In the genomic region with DNA sequence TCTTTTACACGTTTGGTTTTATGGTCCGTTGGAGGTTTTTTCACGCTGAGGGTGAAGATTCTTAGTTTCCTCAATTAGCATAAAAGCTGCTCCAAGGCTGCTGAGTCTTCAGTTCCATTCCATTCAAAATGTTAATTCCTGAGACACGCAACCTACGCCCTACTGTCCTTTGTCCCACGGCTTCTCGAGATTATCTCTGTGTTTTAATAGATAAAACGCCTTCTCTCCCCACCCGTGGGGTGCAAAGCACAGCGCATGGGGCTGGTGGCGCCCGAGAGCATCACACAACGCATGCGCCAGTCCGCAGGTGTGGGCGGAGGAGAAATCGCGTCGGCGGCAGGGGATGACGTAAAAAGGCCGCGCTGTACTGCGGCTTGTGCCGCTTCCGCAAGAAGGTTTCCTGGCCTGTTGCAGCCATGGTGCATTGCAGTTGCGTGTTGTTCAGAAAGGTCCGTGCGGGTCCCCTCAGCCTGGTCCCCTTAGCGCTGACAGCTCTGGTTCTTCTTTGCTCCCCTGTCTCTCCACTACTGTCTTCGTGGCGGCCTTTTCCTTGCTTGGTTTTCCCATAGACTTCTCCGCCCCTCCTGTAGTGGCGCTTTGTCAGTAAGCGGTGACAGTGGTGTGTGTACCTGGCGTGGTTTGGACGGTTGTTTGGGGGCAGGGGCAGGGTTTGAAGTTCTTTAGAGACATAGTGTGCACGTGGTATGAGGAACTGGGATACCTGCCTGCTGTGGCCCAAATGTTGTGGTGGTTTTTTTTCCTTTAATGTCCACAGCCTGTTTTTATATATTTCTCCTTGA, we compare ENCODE assay signal across 1 cellular context.
TF ChIP-seq lines count a peak whose summit lies in the region.

A gene with protein sequence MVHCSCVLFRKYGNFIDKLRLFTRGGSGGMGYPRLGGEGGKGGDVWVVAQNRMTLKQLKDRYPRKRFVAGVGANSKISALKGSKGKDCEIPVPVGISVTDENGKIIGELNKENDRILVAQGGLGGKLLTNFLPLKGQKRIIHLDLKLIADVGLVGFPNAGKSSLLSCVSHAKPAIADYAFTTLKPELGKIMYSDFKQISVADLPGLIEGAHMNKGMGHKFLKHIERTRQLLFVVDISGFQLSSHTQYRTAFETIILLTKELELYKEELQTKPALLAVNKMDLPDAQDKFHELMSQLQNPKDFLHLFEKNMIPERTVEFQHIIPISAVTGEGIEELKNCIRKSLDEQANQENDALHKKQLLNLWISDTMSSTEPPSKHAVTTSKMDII (plus strand): TSS at position 391 of the 800 bp plus-strand sequence. CDS start 26 bp downstream, at position 417.

TF ChIP-seq in K562, 482 proteins besides CTCF, POLR2A, EP300 and RAD21 (continued from another document and continues in another):
- no peak for TF ChIP-seq HDAC3 (IDR thresholded peaks at IDR 0.05; ENCODE audit: borderline replicate concordance, partially characterized antibody)
- TF ChIP-seq, protein P1, sequence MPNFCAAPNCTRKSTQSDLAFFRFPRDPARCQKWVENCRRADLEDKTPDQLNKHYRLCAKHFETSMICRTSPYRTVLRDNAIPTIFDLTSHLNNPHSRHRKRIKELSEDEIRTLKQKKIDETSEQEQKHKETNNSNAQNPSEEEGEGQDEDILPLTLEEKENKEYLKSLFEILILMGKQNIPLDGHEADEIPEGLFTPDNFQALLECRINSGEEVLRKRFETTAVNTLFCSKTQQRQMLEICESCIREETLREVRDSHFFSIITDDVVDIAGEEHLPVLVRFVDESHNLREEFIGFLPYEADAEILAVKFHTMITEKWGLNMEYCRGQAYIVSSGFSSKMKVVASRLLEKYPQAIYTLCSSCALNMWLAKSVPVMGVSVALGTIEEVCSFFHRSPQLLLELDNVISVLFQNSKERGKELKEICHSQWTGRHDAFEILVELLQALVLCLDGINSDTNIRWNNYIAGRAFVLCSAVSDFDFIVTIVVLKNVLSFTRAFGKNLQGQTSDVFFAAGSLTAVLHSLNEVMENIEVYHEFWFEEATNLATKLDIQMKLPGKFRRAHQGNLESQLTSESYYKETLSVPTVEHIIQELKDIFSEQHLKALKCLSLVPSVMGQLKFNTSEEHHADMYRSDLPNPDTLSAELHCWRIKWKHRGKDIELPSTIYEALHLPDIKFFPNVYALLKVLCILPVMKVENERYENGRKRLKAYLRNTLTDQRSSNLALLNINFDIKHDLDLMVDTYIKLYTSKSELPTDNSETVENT (CRISPR knock-in tag; IDR thresholded peaks at IDR 0.05) = peak; percentile 51; the same call in 1 of the 2 replicates
- no peak for TF ChIP-seq NONO (IDR thresholded peaks at IDR 0.05; ENCODE audit: low read depth in 2 of 2, low read length in 1 of 2)
- peak; percentile 28 for TF ChIP-seq TEAD4 (IDR thresholded peaks at IDR 0.05; ENCODE audit: low read length)
- no peak for TF ChIP-seq TEAD4 (CRISPR knock-in tag; IDR thresholded peaks at IDR 0.05; ENCODE audit: borderline replicate concordance)
- TF ChIP-seq HCFC1 (IDR thresholded peaks at IDR 0.05; ENCODE audit: low read depth, low read length) = peak; percentile 87
- TF ChIP-seq NCOA2 (IDR thresholded peaks at IDR 0.05; ENCODE audit: partially characterized antibody in 2 of 2) = no peak
- TF ChIP-seq, protein P2, sequence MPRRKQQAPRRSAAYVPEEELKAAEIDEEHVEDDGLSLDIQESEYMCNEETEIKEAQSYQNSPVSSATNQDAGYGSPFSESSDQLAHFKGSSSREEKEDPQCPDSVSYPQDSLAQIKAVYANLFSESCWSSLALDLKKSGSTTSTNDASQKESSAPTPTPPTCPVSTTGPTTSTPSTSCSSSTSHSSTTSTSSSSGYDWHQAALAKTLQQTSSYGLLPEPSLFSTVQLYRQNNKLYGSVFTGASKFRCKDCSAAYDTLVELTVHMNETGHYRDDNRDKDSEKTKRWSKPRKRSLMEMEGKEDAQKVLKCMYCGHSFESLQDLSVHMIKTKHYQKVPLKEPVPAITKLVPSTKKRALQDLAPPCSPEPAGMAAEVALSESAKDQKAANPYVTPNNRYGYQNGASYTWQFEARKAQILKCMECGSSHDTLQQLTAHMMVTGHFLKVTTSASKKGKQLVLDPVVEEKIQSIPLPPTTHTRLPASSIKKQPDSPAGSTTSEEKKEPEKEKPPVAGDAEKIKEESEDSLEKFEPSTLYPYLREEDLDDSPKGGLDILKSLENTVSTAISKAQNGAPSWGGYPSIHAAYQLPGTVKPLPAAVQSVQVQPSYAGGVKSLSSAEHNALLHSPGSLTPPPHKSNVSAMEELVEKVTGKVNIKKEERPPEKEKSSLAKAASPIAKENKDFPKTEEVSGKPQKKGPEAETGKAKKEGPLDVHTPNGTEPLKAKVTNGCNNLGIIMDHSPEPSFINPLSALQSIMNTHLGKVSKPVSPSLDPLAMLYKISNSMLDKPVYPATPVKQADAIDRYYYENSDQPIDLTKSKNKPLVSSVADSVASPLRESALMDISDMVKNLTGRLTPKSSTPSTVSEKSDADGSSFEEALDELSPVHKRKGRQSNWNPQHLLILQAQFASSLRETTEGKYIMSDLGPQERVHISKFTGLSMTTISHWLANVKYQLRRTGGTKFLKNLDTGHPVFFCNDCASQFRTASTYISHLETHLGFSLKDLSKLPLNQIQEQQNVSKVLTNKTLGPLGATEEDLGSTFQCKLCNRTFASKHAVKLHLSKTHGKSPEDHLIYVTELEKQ (CRISPR knock-in tag; IDR thresholded peaks at IDR 0.05) = no peak
- TF ChIP-seq ELF4 (CRISPR knock-in tag; IDR thresholded peaks at IDR 0.05) = peak; percentile 76; the same call in 1 of the 2 replicates
- peak; percentile 86 to 93 for TF ChIP-seq SIN3A (IDR thresholded peaks at IDR 0.05; ENCODE audit: borderline replicate concordance in 2 of 2, control insufficient read depth in 1 of 2, low read depth in 2 of 2, low read length in 2 of 2)
- no peak for TF ChIP-seq ZKSCAN8 (CRISPR knock-in tag; IDR thresholded peaks at IDR 0.05)
- TF ChIP-seq, protein P3, sequence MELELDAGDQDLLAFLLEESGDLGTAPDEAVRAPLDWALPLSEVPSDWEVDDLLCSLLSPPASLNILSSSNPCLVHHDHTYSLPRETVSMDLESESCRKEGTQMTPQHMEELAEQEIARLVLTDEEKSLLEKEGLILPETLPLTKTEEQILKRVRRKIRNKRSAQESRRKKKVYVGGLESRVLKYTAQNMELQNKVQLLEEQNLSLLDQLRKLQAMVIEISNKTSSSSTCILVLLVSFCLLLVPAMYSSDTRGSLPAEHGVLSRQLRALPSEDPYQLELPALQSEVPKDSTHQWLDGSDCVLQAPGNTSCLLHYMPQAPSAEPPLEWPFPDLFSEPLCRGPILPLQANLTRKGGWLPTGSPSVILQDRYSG (tag; conservative IDR thresholded peaks at IDR 0.05; ENCODE audit: low read depth) = no peak
- peak; percentile 97 to 98 for TF ChIP-seq FOXK2 (conservative IDR thresholded peaks at IDR 0.05 in 1 of 2, IDR thresholded peaks at IDR 0.05 in 1 of 2; ENCODE audit: low read depth in 2 of 2)
- no peak for TF ChIP-seq ZNF212 (CRISPR knock-in tag; IDR thresholded peaks at IDR 0.05)
- TF ChIP-seq CBX3 (IDR thresholded peaks at IDR 0.05; ENCODE audit: borderline replicate concordance in 1 of 2, low read length in 2 of 2) = no peak
- no peak; the same call in 1 of the 2 replicates for TF ChIP-seq ZFPM2 (CRISPR knock-in tag; IDR thresholded peaks at IDR 0.05)
- peak; percentile 98 for TF ChIP-seq NBN (IDR thresholded peaks at IDR 0.05; ENCODE audit: low read depth)
- TF ChIP-seq, protein P4, sequence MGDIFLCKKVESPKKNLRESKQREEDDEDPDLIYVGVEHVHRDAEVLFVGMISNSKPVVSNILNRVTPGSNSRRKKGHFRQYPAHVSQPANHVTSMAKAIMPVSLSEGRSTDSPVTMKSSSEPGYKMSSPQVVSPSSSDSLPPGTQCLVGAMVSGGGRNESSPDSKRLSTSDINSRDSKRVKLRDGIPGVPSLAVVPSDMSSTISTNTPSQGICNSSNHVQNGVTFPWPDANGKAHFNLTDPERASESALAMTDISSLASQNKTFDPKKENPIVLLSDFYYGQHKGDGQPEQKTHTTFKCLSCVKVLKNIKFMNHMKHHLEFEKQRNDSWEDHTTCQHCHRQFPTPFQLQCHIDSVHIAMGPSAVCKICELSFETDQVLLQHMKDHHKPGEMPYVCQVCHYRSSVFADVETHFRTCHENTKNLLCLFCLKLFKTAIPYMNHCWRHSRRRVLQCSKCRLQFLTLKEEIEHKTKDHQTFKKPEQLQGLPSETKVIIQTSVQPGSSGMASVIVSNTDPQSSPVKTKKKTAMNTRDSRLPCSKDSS (IDR thresholded peaks at IDR 0.05; ENCODE audit: low read depth, partially characterized antibody) = no peak
- TF ChIP-seq, protein P5, sequence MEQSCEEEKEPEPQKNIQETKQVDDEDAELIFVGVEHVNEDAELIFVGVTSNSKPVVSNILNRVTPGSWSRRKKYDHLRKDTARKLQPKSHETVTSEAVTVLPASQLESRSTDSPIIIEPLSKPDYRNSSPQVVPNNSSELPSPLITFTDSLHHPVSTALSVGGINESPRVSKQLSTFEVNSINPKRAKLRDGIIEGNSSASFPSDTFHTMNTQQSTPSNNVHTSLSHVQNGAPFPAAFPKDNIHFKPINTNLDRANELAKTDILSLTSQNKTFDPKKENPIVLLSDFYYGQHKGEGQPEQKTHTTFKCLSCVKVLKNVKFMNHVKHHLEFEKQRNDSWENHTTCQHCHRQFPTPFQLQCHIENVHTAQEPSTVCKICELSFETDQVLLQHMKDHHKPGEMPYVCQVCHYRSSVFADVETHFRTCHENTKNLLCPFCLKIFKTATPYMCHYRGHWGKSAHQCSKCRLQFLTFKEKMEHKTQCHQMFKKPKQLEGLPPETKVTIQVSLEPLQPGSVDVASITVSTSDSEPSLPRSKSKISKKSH (CRISPR knock-in tag; IDR thresholded peaks at IDR 0.05) = no peak
- TF ChIP-seq SAP30 (IDR thresholded peaks at IDR 0.05; ENCODE audit: borderline replicate concordance, insufficient read depth, low read depth, low read length, poor library complexity, severe bottlenecking) = peak; percentile 96
- peak; percentile 82 for TF ChIP-seq MEIS2 (IDR thresholded peaks at IDR 0.05; ENCODE audit: partially characterized antibody)
- TF ChIP-seq KLF13 (tag; IDR thresholded peaks at IDR 0.05; ENCODE audit: borderline replicate concordance, low read depth) = peak; percentile 83
- TF ChIP-seq KLF16 (IDR thresholded peaks at IDR 0.05) = no peak; the same call in 1 of the 2 replicates
- TF ChIP-seq, protein P6, sequence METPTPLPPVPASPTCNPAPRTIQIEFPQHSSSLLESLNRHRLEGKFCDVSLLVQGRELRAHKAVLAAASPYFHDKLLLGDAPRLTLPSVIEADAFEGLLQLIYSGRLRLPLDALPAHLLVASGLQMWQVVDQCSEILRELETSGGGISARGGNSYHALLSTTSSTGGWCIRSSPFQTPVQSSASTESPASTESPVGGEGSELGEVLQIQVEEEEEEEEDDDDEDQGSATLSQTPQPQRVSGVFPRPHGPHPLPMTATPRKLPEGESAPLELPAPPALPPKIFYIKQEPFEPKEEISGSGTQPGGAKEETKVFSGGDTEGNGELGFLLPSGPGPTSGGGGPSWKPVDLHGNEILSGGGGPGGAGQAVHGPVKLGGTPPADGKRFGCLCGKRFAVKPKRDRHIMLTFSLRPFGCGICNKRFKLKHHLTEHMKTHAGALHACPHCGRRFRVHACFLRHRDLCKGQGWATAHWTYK (CRISPR knock-in tag; IDR thresholded peaks at IDR 0.05) = peak; percentile 26; the same call in 1 of the 2 replicates
- TF ChIP-seq CBFB (CRISPR knock-in tag; IDR thresholded peaks at IDR 0.05) = peak; percentile 87
- TF ChIP-seq, protein P7, sequence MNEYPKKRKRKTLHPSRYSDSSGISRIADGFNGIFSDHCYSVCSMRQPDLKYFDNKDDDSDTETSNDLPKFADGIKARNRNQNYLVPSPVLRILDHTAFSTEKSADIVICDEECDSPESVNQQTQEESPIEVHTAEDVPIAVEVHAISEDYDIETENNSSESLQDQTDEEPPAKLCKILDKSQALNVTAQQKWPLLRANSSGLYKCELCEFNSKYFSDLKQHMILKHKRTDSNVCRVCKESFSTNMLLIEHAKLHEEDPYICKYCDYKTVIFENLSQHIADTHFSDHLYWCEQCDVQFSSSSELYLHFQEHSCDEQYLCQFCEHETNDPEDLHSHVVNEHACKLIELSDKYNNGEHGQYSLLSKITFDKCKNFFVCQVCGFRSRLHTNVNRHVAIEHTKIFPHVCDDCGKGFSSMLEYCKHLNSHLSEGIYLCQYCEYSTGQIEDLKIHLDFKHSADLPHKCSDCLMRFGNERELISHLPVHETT (CRISPR knock-in tag; conservative IDR thresholded peaks at IDR 0.05 in 1 of 2, IDR thresholded peaks at IDR 0.05 in 1 of 2) = peak in 1 of 2 experiments; percentile 39; a peak in 1 of 4 replicates
- peak in 1 of 2 experiments; percentile 82; a peak in 2 of 4 replicates for TF ChIP-seq CSDE1 (IDR thresholded peaks at IDR 0.05)
- TF ChIP-seq, protein P8, sequence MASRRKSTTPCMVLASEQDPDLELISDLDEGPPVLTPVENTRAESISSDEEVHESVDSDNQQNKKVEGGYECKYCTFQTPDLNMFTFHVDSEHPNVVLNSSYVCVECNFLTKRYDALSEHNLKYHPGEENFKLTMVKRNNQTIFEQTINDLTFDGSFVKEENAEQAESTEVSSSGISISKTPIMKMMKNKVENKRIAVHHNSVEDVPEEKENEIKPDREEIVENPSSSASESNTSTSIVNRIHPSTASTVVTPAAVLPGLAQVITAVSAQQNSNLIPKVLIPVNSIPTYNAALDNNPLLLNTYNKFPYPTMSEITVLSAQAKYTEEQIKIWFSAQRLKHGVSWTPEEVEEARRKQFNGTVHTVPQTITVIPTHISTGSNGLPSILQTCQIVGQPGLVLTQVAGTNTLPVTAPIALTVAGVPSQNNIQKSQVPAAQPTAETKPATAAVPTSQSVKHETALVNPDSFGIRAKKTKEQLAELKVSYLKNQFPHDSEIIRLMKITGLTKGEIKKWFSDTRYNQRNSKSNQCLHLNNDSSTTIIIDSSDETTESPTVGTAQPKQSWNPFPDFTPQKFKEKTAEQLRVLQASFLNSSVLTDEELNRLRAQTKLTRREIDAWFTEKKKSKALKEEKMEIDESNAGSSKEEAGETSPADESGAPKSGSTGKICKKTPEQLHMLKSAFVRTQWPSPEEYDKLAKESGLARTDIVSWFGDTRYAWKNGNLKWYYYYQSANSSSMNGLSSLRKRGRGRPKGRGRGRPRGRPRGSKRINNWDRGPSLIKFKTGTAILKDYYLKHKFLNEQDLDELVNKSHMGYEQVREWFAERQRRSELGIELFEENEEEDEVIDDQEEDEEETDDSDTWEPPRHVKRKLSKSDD (conservative IDR thresholded peaks at IDR 0.05; ENCODE audit: low read length) = peak; percentile 89
- TF ChIP-seq ZNF668 (CRISPR knock-in tag; IDR thresholded peaks at IDR 0.05) = no peak
- no peak for TF ChIP-seq SETDB1 (IDR thresholded peaks at IDR 0.05; ENCODE audit: low read length)
- TF ChIP-seq SMAD1 (IDR thresholded peaks at IDR 0.05; ENCODE audit: low read depth, low read length, partially characterized antibody) = peak; percentile 28
- no peak for TF ChIP-seq ZNF143 (CRISPR knock-in tag; IDR thresholded peaks at IDR 0.05)
- no peak for TF ChIP-seq KLF6 (CRISPR knock-in tag; IDR thresholded peaks at IDR 0.05; ENCODE audit: borderline replicate concordance)
- TF ChIP-seq FOXK1 (CRISPR knock-in tag; IDR thresholded peaks at IDR 0.05; ENCODE audit: borderline replicate concordance) = no peak
- no peak for TF ChIP-seq SNRNP70 (optimal IDR thresholded peaks at IDR 0.05; ENCODE audit: low read depth, low read length)
- TF ChIP-seq SMAD2 (IDR thresholded peaks at IDR 0.05; ENCODE audit: low read depth, low read length) = no peak
- TF ChIP-seq KLF1 (tag; IDR thresholded peaks at IDR 0.05) = peak; percentile 39; the same call in 1 of the 2 replicates
- no peak for TF ChIP-seq RBM14 (IDR thresholded peaks at IDR 0.05; ENCODE audit: borderline replicate concordance, insufficient read depth, low read depth, low read length)
- peak; percentile 54 to 75; a peak in 2 of 4 replicates for TF ChIP-seq ARNT (IDR thresholded peaks at IDR 0.05)
- TF ChIP-seq SIRT6 (IDR thresholded peaks at IDR 0.05; ENCODE audit: low read depth, low read length) = no peak
